In the genomic region with DNA sequence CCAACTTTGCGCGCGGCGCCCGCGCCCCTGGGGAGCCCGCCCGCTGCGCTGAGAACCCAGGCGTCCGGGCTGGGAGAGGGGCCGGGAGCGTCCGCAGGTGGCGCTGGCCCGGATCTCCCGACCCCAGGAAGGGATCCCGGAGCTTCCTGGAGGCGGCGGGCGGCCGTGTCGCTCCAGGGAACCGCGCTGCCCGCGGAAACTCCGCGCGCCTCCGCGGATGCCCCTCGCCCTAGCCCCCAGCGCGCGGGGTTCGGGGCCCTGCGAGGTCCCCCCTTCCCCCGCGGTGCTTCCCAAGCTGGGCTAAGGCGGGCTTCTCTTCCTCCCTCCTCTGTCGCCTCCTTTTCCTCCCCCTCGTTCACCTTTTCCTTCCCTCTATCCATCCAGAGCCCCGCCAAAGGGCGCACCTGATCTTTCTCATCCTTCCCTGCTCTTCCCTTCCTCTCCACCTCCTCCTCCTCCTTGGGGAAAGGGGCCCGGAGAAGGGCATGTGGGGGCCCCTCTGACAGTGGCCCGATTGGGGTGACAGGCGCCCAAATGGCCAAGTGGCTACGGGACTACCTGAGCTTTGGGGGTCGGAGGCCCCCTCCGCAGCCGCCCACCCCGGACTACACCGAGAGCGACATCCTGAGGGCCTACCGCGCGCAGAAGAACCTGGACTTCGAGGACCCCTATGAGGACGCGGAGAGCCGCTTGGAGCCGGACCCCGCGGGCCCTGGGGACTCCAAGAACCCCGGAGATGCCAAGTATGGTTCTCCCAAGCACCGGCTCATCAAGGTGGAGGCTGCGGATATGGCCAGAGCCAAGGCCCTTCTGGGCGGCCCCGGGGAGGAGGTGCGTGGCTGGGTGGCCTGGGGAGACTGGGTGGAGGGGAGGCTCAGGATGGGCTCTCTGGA, we compare ENCODE assay signal across 2 cellular contexts.
TF ChIP-seq lines count a peak whose summit lies in the region.

No MANE protein-coding gene starts in this region.

TF ChIP-seq in HEK293, 187 proteins besides CTCF, POLR2A, EP300 and RAD21 (continued from another document):
- TF ChIP-seq ZBTB26 (tag by site-specific recombination; optimal IDR thresholded peaks at IDR 0.05), result peak; percentile 65
- peak; percentile 76 for TF ChIP-seq GLIS1 (tag by site-specific recombination; IDR thresholded peaks at IDR 0.05)
- no peak for TF ChIP-seq BCL11B (tag by site-specific recombination; IDR thresholded peaks at IDR 0.05; ENCODE audit: low read depth)
- peak; percentile 92 for TF ChIP-seq ZIC2 (tag by site-specific recombination; IDR thresholded peaks at IDR 0.05)
- peak; percentile 53; the same call in 1 of the 2 replicates for TF ChIP-seq IKZF3 (tag by site-specific recombination; IDR thresholded peaks at IDR 0.05)
- TF ChIP-seq ZBTB8A (tag by site-specific recombination; IDR thresholded peaks at IDR 0.05), result peak; percentile 12; the same call in 1 of the 2 replicates
- TF ChIP-seq ZNF366 (tag by site-specific recombination; conservative IDR thresholded peaks at IDR 0.05), result peak; percentile 79
- TF ChIP-seq, protein P1, sequence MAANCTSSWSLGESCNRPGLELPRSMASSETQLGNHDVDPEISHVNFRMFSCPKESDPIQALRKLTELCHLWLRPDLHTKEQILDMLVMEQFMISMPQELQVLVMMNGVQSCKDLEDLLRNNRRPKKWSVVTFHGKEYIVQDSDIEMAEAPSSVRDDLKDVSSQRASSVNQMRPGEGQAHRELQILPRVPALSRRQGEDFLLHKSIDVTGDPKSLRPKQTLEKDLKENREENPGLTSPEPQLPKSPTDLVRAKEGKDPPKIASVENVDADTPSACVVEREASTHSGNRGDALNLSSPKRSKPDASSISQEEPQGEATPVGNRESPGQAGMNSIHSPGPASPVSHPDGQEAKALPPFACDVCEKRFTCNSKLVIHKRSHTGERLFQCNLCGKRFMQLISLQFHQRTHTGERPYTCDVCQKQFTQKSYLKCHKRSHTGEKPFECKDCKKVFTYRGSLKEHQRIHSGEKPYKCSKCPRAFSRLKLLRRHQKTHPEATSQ (tag by site-specific recombination; IDR thresholded peaks at IDR 0.05), result no peak
- TF ChIP-seq ZNF341 (tag by site-specific recombination; IDR thresholded peaks at IDR 0.05; ENCODE audit: low read depth), result peak; percentile 45
- TF ChIP-seq ZNF362 (tag by site-specific recombination; IDR thresholded peaks at IDR 0.05), result no peak
- 0 out of 2 replicates have a peak, but pooled peaks have one; percentile 10 for TF ChIP-seq ZEB2 (tag by site-specific recombination; IDR thresholded peaks at IDR 0.05)
- no peak for TF ChIP-seq YY2 (tag by site-specific recombination; IDR thresholded peaks at IDR 0.05)
- no peak for TF ChIP-seq ZNF558 (tag by site-specific recombination; IDR thresholded peaks at IDR 0.05)
- TF ChIP-seq ZNF202 (tag by site-specific recombination; IDR thresholded peaks at IDR 0.05; ENCODE audit: borderline replicate concordance), result no peak
- TF ChIP-seq, protein P2, sequence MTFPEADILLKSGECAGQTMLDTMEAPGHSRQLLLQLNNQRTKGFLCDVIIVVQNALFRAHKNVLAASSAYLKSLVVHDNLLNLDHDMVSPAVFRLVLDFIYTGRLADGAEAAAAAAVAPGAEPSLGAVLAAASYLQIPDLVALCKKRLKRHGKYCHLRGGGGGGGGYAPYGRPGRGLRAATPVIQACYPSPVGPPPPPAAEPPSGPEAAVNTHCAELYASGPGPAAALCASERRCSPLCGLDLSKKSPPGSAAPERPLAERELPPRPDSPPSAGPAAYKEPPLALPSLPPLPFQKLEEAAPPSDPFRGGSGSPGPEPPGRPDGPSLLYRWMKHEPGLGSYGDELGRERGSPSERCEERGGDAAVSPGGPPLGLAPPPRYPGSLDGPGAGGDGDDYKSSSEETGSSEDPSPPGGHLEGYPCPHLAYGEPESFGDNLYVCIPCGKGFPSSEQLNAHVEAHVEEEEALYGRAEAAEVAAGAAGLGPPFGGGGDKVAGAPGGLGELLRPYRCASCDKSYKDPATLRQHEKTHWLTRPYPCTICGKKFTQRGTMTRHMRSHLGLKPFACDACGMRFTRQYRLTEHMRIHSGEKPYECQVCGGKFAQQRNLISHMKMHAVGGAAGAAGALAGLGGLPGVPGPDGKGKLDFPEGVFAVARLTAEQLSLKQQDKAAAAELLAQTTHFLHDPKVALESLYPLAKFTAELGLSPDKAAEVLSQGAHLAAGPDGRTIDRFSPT (tag by site-specific recombination; IDR thresholded peaks at IDR 0.05), result 0 out of 2 replicates have a peak, but pooled peaks have one; percentile 10

TF ChIP-seq in neural cell, 6 proteins besides CTCF, POLR2A, EP300 and RAD21 (continued from another document):
- TF ChIP-seq, protein P3, sequence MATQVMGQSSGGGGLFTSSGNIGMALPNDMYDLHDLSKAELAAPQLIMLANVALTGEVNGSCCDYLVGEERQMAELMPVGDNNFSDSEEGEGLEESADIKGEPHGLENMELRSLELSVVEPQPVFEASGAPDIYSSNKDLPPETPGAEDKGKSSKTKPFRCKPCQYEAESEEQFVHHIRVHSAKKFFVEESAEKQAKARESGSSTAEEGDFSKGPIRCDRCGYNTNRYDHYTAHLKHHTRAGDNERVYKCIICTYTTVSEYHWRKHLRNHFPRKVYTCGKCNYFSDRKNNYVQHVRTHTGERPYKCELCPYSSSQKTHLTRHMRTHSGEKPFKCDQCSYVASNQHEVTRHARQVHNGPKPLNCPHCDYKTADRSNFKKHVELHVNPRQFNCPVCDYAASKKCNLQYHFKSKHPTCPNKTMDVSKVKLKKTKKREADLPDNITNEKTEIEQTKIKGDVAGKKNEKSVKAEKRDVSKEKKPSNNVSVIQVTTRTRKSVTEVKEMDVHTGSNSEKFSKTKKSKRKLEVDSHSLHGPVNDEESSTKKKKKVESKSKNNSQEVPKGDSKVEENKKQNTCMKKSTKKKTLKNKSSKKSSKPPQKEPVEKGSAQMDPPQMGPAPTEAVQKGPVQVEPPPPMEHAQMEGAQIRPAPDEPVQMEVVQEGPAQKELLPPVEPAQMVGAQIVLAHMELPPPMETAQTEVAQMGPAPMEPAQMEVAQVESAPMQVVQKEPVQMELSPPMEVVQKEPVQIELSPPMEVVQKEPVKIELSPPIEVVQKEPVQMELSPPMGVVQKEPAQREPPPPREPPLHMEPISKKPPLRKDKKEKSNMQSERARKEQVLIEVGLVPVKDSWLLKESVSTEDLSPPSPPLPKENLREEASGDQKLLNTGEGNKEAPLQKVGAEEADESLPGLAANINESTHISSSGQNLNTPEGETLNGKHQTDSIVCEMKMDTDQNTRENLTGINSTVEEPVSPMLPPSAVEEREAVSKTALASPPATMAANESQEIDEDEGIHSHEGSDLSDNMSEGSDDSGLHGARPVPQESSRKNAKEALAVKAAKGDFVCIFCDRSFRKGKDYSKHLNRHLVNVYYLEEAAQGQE (IDR thresholded peaks at IDR 0.05; ENCODE audit: borderline replicate concordance), result no peak
- TF ChIP-seq EZH2 (IDR thresholded peaks at IDR 0.05; ENCODE audit: borderline replicate concordance, insufficient read depth, low read length, poor library complexity, severe bottlenecking), result no peak
